Comparison of ENCODE assay signal across 29 cellular contexts in genomic region chr2:69111036-69111435, GRCh38.
"Had no signal": no experiment of that assay in that cellular context is flagged by ENCODE, and none has a peak within 500 bp of the region (broad histone marks: within the 10 kb centered on the region; RNA-seq: fewer than 3 reads in every experiment).

No MANE protein-coding gene starts in this region.

- H3K27ac ChIP-seq: colonic mucosa, lower lobe of right lung, neural progenitor cell, tibial nerve had no signal

- H3K4me3 ChIP-seq: colonic mucosa, lower lobe of right lung, neural progenitor cell, smooth muscle cell, stomach, tibial nerve had no signal

- ATAC-seq: activated CD8-positive, alpha-beta T cell treated with anti-CD3 and anti-CD28 coated beads for 36 hours; activated naive CD8-positive, alpha-beta T cell treated with anti-CD3 and anti-CD28 coated beads, Interleukin-2, amount 50 U/mL, for 24 hours; activated T-cell treated with anti-CD3 and anti-CD28 coated beads, Interleukin-2, amount 50 U/mL, for 4 hours; activated T-helper 17 cell treated with anti-CD3 and anti-CD28 coated beads, Interleukin-2, amount 50 U/mL, for 72 hours; effector memory CD8-positive, alpha-beta T cell; left lobe of liver; lower lobe of right lung; naive thymus-derived CD8-positive, alpha-beta T cell; stimulated activated naive B cell treated with anti-CD40 and anti-IgM and Interleukin-4, amounts not matched to agents 10 μg/mL and 1 μg/mL and 100 μg/mL, for 72 hours; WTC11 had no signal

- H3K4me1 ChIP-seq: colonic mucosa, neural progenitor cell had no signal

- DNase-seq: activated CD4-positive, alpha-beta T cell treated with anti-CD3 and anti-CD28 coated beads for 1 hour; activated CD4-positive, alpha-beta T cell treated with anti-CD3 and anti-CD28 coated beads, Interleukin-2, amount 50 U/mL, for 1 hour; activated CD8-positive, alpha-beta T cell treated with anti-CD3 and anti-CD28 coated beads for 36 hours; activated naive CD8-positive, alpha-beta T cell treated with anti-CD3 and anti-CD28 coated beads, Interleukin-2, amount 50 U/mL, for 24 hours; activated T-cell treated with anti-CD3 and anti-CD28 coated beads, Interleukin-2, amount 50 U/mL, for 4 hours; amygdala; colonic mucosa; effector memory CD8-positive, alpha-beta T cell; erythroblast; head of caudate nucleus; hippocampal formation; immature natural killer cell; kidney; lower lobe of right lung; mesenchymal stem cell; naive thymus-derived CD8-positive, alpha-beta T cell; occipital lobe; stimulated activated CD4-positive, alpha-beta T cell treated with anti-CD3 and anti-CD28 coated beads, Interleukin-1b, Interleukin-23, amount 100 ng/mL, for 48 hours; stimulated activated CD4-positive, alpha-beta T cell treated with anti-CD3 and anti-CD28 coated beads, Interleukin-4, amount 100 ng/mL, for 4 hours; stimulated activated CD8-positive, alpha-beta memory T cell treated with anti-CD3 and anti-CD28 coated beads, Interleukin-4, amount 100 ng/mL, for 48 hours; stimulated activated naive B cell treated with anti-CD40 and anti-IgM and Interleukin-4, amounts not matched to agents 10 μg/mL and 1 μg/mL and 100 μg/mL, for 72 hours; stomach; T-helper 2 cell had no signal

- H3K27me3 ChIP-seq: colonic mucosa, neural progenitor cell, stomach, tibial nerve had no signal

- H3K9ac ChIP-seq: neural progenitor cell had no signal

- H3K36me3 ChIP-seq: colonic mucosa, lower lobe of right lung, neural progenitor cell, stomach, tibial nerve had no signal

- H3K9me3 ChIP-seq: colonic mucosa, lower lobe of right lung, stomach, tibial nerve had no signal
